In the genomic region with DNA sequence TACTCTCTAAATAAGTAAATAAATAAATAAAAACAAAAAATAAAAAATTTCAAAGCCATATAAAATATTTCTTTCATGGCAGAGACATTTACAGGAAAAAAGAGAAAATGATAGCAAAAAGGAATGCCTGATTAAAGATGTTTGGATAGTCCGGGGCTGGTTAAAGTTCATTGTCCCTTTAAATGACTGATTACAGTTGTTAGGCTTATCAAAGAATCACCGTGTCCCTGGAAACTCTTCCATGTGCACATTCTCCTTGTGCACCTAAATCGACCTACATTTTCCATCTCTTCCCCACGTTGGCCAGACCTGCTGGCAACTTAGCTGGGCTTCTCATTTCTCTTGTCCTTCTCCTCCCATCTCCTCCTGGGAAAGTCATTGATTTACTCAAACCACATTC, we compare ENCODE assay signal across 39 cellular contexts.
"Had no signal": no experiment of that assay in that cellular context is flagged by ENCODE, and none has a peak within 500 bp of the region (broad histone marks: within the 10 kb centered on the region; RNA-seq: fewer than 3 reads in every experiment).

No MANE protein-coding gene starts in this region.

- H3K27ac ChIP-seq: ascending aorta, cardiac muscle cell, WERI-Rb-1 had no signal

- H3K36me3 Mint-ChIP-seq: activated CD8-positive, alpha-beta memory T cell treated with anti-CD3 and anti-CD28 coated beads, Interleukin-2, amount 10 ng/mL, durations not matched to agents 7 days and 5 days; activated naive CD4-positive, alpha-beta T cell treated with anti-CD3 and anti-CD28 coated beads, Interleukin-2, amount 10 ng/mL, durations not matched to agents 7 days and 5 days; activated naive CD4-positive, alpha-beta T cell treated with anti-CD3 and anti-CD28 coated beads, Interleukin-2, amount 50 U/mL, for 24 hours; activated naive CD8-positive, alpha-beta T cell; activated naive CD8-positive, alpha-beta T cell treated with anti-CD3 and anti-CD28 coated beads, Interleukin-2, amount 10 ng/mL, durations not matched to agents 7 days and 5 days; brain; WTC11 had no signal

- H3K9me3 Mint-ChIP-seq: activated CD4-positive, alpha-beta memory T cell treated with anti-CD3 and anti-CD28 coated beads, Interleukin-2, amount 10 ng/mL, durations not matched to agents 7 days and 5 days; activated CD4-positive, alpha-beta T cell treated with anti-CD3 and anti-CD28 coated beads, Interleukin-2, amount 10 ng/mL, durations not matched to agents 7 days and 5 days; activated naive CD4-positive, alpha-beta T cell treated with anti-CD3 and anti-CD28 coated beads, Interleukin-2, amount 10 ng/mL, durations not matched to agents 7 days and 5 days; activated naive CD4-positive, alpha-beta T cell treated with anti-CD3 and anti-CD28 coated beads, Interleukin-2, amount 50 U/mL, for 24 hours; activated naive CD8-positive, alpha-beta T cell treated with anti-CD3 and anti-CD28 coated beads, Interleukin-2, amount 10 ng/mL, durations not matched to agents 7 days and 5 days; activated naive CD8-positive, alpha-beta T cell treated with anti-CD3 and anti-CD28 coated beads, Interleukin-2, amount 50 U/mL, for 24 hours; activated T-helper 2 cell treated with anti-CD3 and anti-CD28 coated beads, Interferon-gamma antibody, Interleukin-2, Interleukin-4, amounts not matched to agents 10 μg/mL and 5 μg/mL and 100 μg/mL, durations not matched to agents 14 hours and 24 hours and 36 hours; brain; T-helper 1 cell treated with Interleukin-12 subunit alpha and Interleukin-12 subunit beta and Interleukin-4 antibody, amounts not matched to agents 30 μg/mL and 1 μg/mL, for 36 hours; T-helper 2 cell treated with Interferon-gamma antibody and Interleukin-4, amounts not matched to agents 5 μg/mL and 100 μg/mL, for 36 hours had no signal

- H3K4me3 Mint-ChIP-seq: activated CD4-positive, alpha-beta memory T cell treated with anti-CD3 and anti-CD28 coated beads, Interleukin-2, amount 10 ng/mL, durations not matched to agents 7 days and 5 days; activated CD4-positive, alpha-beta T cell treated with anti-CD3 and anti-CD28 coated beads for 36 hours; activated CD4-positive, alpha-beta T cell treated with anti-CD3 and anti-CD28 coated beads, Interleukin-2, amount 10 ng/mL, durations not matched to agents 7 days and 5 days; activated CD8-positive, alpha-beta memory T cell treated with anti-CD3 and anti-CD28 coated beads, Interleukin-2, amount 10 ng/mL, durations not matched to agents 7 days and 5 days; activated CD8-positive, alpha-beta T cell treated with anti-CD3 and anti-CD28 coated beads, Interleukin-2, amount 10 ng/mL, durations not matched to agents 7 days and 5 days; activated naive CD4-positive, alpha-beta T cell treated with anti-CD3 and anti-CD28 coated beads, Interleukin-2, amount 10 ng/mL, durations not matched to agents 7 days and 5 days; activated naive CD4-positive, alpha-beta T cell treated with anti-CD3 and anti-CD28 coated beads, Interleukin-2, amount 50 U/mL, for 24 hours; activated naive CD8-positive, alpha-beta T cell; activated naive CD8-positive, alpha-beta T cell treated with anti-CD3 and anti-CD28 coated beads, Interleukin-2, amount 10 ng/mL, durations not matched to agents 7 days and 5 days; activated naive CD8-positive, alpha-beta T cell treated with anti-CD3 and anti-CD28 coated beads, Interleukin-2, amount 50 U/mL, for 24 hours; activated T-cell treated with anti-CD3 and anti-CD28 coated beads, Interleukin-2, amount 50 U/mL, for 24 hours; brain; central memory CD8-positive, alpha-beta T cell; T-helper 1 cell treated with Interleukin-12 subunit alpha and Interleukin-12 subunit beta and Interleukin-4 antibody, amounts not matched to agents 30 μg/mL and 1 μg/mL, for 36 hours; T-helper 2 cell treated with Interferon-gamma antibody and Interleukin-4, amounts not matched to agents 5 μg/mL and 100 μg/mL, for 36 hours; WTC11 had no signal

- H3K27me3 Mint-ChIP-seq: activated CD4-positive, alpha-beta memory T cell treated with anti-CD3 and anti-CD28 coated beads, Interleukin-2, amount 10 ng/mL, durations not matched to agents 7 days and 5 days; activated CD4-positive, alpha-beta T cell treated with anti-CD3 and anti-CD28 coated beads, Interleukin-2, amount 10 ng/mL, durations not matched to agents 7 days and 5 days; activated CD8-positive, alpha-beta memory T cell treated with anti-CD3 and anti-CD28 coated beads, Interleukin-2, amount 10 ng/mL, durations not matched to agents 7 days and 5 days; activated naive CD4-positive, alpha-beta T cell treated with anti-CD3 and anti-CD28 coated beads, Interleukin-2, amount 10 ng/mL, durations not matched to agents 7 days and 5 days; activated naive CD8-positive, alpha-beta T cell treated with anti-CD3 and anti-CD28 coated beads, Interleukin-2, amount 10 ng/mL, durations not matched to agents 7 days and 5 days; activated naive CD8-positive, alpha-beta T cell treated with anti-CD3 and anti-CD28 coated beads, Interleukin-2, amount 50 U/mL, for 24 hours; activated T-cell treated with anti-CD3 and anti-CD28 coated beads, Interleukin-2, amount 50 U/mL, for 24 hours; central memory CD8-positive, alpha-beta T cell had no signal

- H3K27ac Mint-ChIP-seq: activated CD4-positive, alpha-beta memory T cell treated with anti-CD3 and anti-CD28 coated beads, Interleukin-2, amount 10 ng/mL, durations not matched to agents 7 days and 5 days; activated CD4-positive, alpha-beta T cell treated with anti-CD3 and anti-CD28 coated beads for 36 hours; activated CD4-positive, alpha-beta T cell treated with anti-CD3 and anti-CD28 coated beads, Interleukin-2, amount 10 ng/mL, durations not matched to agents 7 days and 5 days; activated CD8-positive, alpha-beta memory T cell treated with anti-CD3 and anti-CD28 coated beads, Interleukin-2, amount 10 ng/mL, durations not matched to agents 7 days and 5 days; activated CD8-positive, alpha-beta T cell treated with anti-CD3 and anti-CD28 coated beads, Interleukin-2, amount 10 ng/mL, durations not matched to agents 7 days and 5 days; activated naive CD4-positive, alpha-beta T cell treated with anti-CD3 and anti-CD28 coated beads, Interleukin-2, amount 10 ng/mL, durations not matched to agents 7 days and 5 days; activated naive CD4-positive, alpha-beta T cell treated with anti-CD3 and anti-CD28 coated beads, Interleukin-2, amount 50 U/mL, for 24 hours; activated naive CD8-positive, alpha-beta T cell; activated naive CD8-positive, alpha-beta T cell treated with anti-CD3 and anti-CD28 coated beads, Interleukin-2, amount 10 ng/mL, durations not matched to agents 7 days and 5 days; activated naive CD8-positive, alpha-beta T cell treated with anti-CD3 and anti-CD28 coated beads, Interleukin-2, amount 50 U/mL, for 24 hours; activated T-cell treated with anti-CD3 and anti-CD28 coated beads, Interleukin-2, amount 50 U/mL, for 24 hours; activated T-helper 2 cell treated with anti-CD3 and anti-CD28 coated beads, Interferon-gamma antibody, Interleukin-2, Interleukin-4, amounts not matched to agents 10 μg/mL and 5 μg/mL and 100 μg/mL, durations not matched to agents 14 hours and 24 hours and 36 hours; brain; T-helper 1 cell treated with Interleukin-12 subunit alpha and Interleukin-12 subunit beta and Interleukin-4 antibody, amounts not matched to agents 30 μg/mL and 1 μg/mL, for 36 hours; T-helper 2 cell treated with Interferon-gamma antibody and Interleukin-4, amounts not matched to agents 5 μg/mL and 100 μg/mL, for 36 hours; WTC11 had no signal

- H3K4me1 Mint-ChIP-seq: activated CD4-positive, alpha-beta memory T cell treated with anti-CD3 and anti-CD28 coated beads, Interleukin-2, amount 10 ng/mL, durations not matched to agents 7 days and 5 days; activated CD4-positive, alpha-beta T cell treated with anti-CD3 and anti-CD28 coated beads for 36 hours; activated CD4-positive, alpha-beta T cell treated with anti-CD3 and anti-CD28 coated beads, Interleukin-2, amount 10 ng/mL, durations not matched to agents 7 days and 5 days; activated CD8-positive, alpha-beta memory T cell treated with anti-CD3 and anti-CD28 coated beads, Interleukin-2, amount 10 ng/mL, durations not matched to agents 7 days and 5 days; activated naive CD4-positive, alpha-beta T cell treated with anti-CD3 and anti-CD28 coated beads, Interleukin-2, amount 10 ng/mL, durations not matched to agents 7 days and 5 days; activated naive CD4-positive, alpha-beta T cell treated with anti-CD3 and anti-CD28 coated beads, Interleukin-2, amount 50 U/mL, for 24 hours; activated naive CD8-positive, alpha-beta T cell treated with anti-CD3 and anti-CD28 coated beads, Interleukin-2, amount 10 ng/mL, durations not matched to agents 7 days and 5 days; activated naive CD8-positive, alpha-beta T cell treated with anti-CD3 and anti-CD28 coated beads, Interleukin-2, amount 50 U/mL, for 24 hours; brain; central memory CD8-positive, alpha-beta T cell had no signal

- DNase-seq: activated CD4-positive, alpha-beta memory T cell treated with anti-CD3 and anti-CD28 coated beads, Interleukin-2, amount 10 ng/mL, durations not matched to agents 7 days and 5 days; activated CD4-positive, alpha-beta T cell treated with anti-CD3 and anti-CD28 coated beads for 1 hour; activated CD4-positive, alpha-beta T cell treated with anti-CD3 and anti-CD28 coated beads for 36 hours; activated CD4-positive, alpha-beta T cell treated with anti-CD3 and anti-CD28 coated beads for 48 hours; activated CD4-positive, alpha-beta T cell treated with anti-CD3 and anti-CD28 coated beads, Interleukin-2, amount 10 ng/mL, durations not matched to agents 7 days and 5 days; activated CD4-positive, alpha-beta T cell treated with anti-CD3 and anti-CD28 coated beads, Interleukin-2, amount 50 U/mL, for 48 hours; activated CD4-positive, CD25-positive, alpha-beta regulatory T cell; activated CD8-positive, alpha-beta memory T cell treated with anti-CD3 and anti-CD28 coated beads for 24 hours; activated CD8-positive, alpha-beta memory T cell treated with anti-CD3 and anti-CD28 coated beads, Interleukin-2, amount 10 ng/mL, durations not matched to agents 7 days and 5 days; activated CD8-positive, alpha-beta memory T cell treated with anti-CD3 and anti-CD28 coated beads, Interleukin-2, amount 50 U/mL, for 48 hours; activated CD8-positive, alpha-beta T cell treated with anti-CD3 and anti-CD28 coated beads, Interleukin-2, amount 10 ng/mL, durations not matched to agents 7 days and 5 days; activated effector memory CD4-positive, alpha-beta T cell treated with Interleukin-2 at 50 U/mL for 16 hours; activated gamma-delta T cell; activated naive CD4-positive, alpha-beta T cell treated with anti-CD3 and anti-CD28 coated beads, Interleukin-2, amount 10 ng/mL, durations not matched to agents 7 days and 5 days; activated naive CD4-positive, alpha-beta T cell treated with Interleukin-2 at 50 U/mL for 16 hours; activated naive CD8-positive, alpha-beta T cell treated with anti-CD3 and anti-CD28 coated beads, Interleukin-2, amount 10 ng/mL, durations not matched to agents 7 days and 5 days; activated naive CD8-positive, alpha-beta T cell treated with anti-CD3 and anti-CD28 coated beads, Interleukin-2, amount 50 U/mL, for 24 hours; activated T-cell treated with anti-CD3 and anti-CD28 coated beads, Interleukin-2, amount 50 U/mL, for 24 hours; activated T-cell treated with anti-CD3 and anti-CD28 coated beads, Interleukin-2, amount 50 U/mL, for 48 hours; amygdala; anterior cingulate cortex; caudate nucleus; cerebellar nuclear complex; T-helper 1 cell; T-helper 2 cell; T-helper 9 cell; WERI-Rb-1 had no signal

- H3K27me3 ChIP-seq: ascending aorta, cardiac muscle cell had no signal

- H3K36me3 ChIP-seq: ascending aorta, cardiac muscle cell, WERI-Rb-1 had no signal

- H3K4me1 ChIP-seq: ascending aorta had no signal

- H3K9me3 ChIP-seq: ascending aorta had no signal

- FAIRE-seq: bronchial epithelial cell had no signal

- ATAC-seq: activated CD4-positive, alpha-beta T cell treated with anti-CD3 and anti-CD28 coated beads for 36 hours; activated CD4-positive, CD25-positive, alpha-beta regulatory T cell treated with anti-CD3 and anti-CD28 coated beads, Interleukin-2, amount 50 U/mL, for 24 hours; activated CD8-positive, alpha-beta memory T cell treated with anti-CD3 and anti-CD28 coated beads, Interleukin-2, amount 10 ng/mL, durations not matched to agents 7 days and 5 days; activated CD8-positive, alpha-beta T cell treated with anti-CD3 and anti-CD28 coated beads, Interleukin-2, amount 10 ng/mL, durations not matched to agents 7 days and 5 days; activated naive CD8-positive, alpha-beta T cell treated with anti-CD3 and anti-CD28 coated beads, Interleukin-2, amount 50 U/mL, for 24 hours; WTC11 had no signal

- H3K4me3 ChIP-seq: ascending aorta, cardiac muscle cell had no signal
